12 cellular contexts compared by ENCODE assay signal in genomic region chrX:262391-262909, GRCh38. TPM values are rescaled to one million over a fixed set of nuclear protein-coding genes. Genes with fewer than 3 reads are reported as not detected.
DNase-seq lines count a peak whose midpoint lies in the region; ATAC-seq, FAIRE-seq and TF ChIP-seq lines count a peak whose summit lies in the region.
"Had no signal": no experiment of that assay in that cellular context is flagged by ENCODE, and none has a peak within 500 bp of the region (broad histone marks: within the 10 kb centered on the region; RNA-seq: fewer than 3 reads in every experiment).

No MANE protein-coding gene starts in this region.

- no peaks in the 10 kb centered on the region for H3K9me3 Mint-ChIP-seq in osteocyte (ENCODE audit: unreplicated experiment)
- H3K9me3 Mint-ChIP-seq in activated T-cell treated with anti-CD3 and anti-CD28 coated beads, Interleukin-2, amount 50 U/mL, for 4 hours = no peaks in the 10 kb centered on the region

- H3K27me3 ChIP-seq in RWPE2 (ENCODE audit: insufficient read depth, poor library complexity, severe bottlenecking) = no peaks in the 10 kb centered on the region

- peaks cover 16% of the 10 kb centered on the region for H3K4me1 ChIP-seq in RWPE2 (ENCODE audit: insufficient read depth, poor library complexity, severe bottlenecking)

- peak; percentile 78 for FAIRE-seq in GM19239 (lab: Jason Lieb, UNC)
- FAIRE-seq: GM12892 had no signal

- peak; percentile 64 for DNase-seq in GM19239 (ENCODE audit: insufficient read length, low spot score)
- DNase-seq in RWPE2 (ENCODE audit: low spot score) = peak; percentile 28
- DNase-seq in osteocyte (ENCODE audit: extremely low spot score, unreplicated experiment) = peak; percentile 40
- DNase-seq in RKO (ENCODE audit: low spot score) = no peak
- DNase-seq in NCI-H2029 (lab: John Stamatoyannopoulos, UW) = no peak
- no peak for DNase-seq in cortex of kidney (lab: John Stamatoyannopoulos, UW)
- DNase-seq in activated T-cell treated with anti-CD3 and anti-CD28 coated beads, Interleukin-2, amount 50 U/mL, for 4 hours = no peak
- DNase-seq: NCI-H345, SHP77 treated with DMSO at 0.1 percent for 48 hours had no signal

- no peak for TF ChIP-seq CTCF in RWPE2 (IDR thresholded peaks at IDR 0.05; ENCODE audit: poor library complexity, severe bottlenecking)
- no peak for TF ChIP-seq CTCF in osteocyte (IDR thresholded peaks at IDR 0.05)

- no peaks in the 10 kb centered on the region for H3K9me3 ChIP-seq in RWPE2 (ENCODE audit: severe bottlenecking)
- H3K9me3 ChIP-seq: suprapubic skin had no signal

- peak; percentile 85 for ATAC-seq in HG02763 (IDR thresholded peaks at IDR 0.05; ENCODE audit: unreplicated experiment)
- ATAC-seq in RWPE2 (ENCODE audit: low read depth) = no peak
- no peak for ATAC-seq in activated T-cell treated with anti-CD3 and anti-CD28 coated beads, Interleukin-2, amount 50 U/mL, for 4 hours

- no peak overlapping the region for H3K4me3 Mint-ChIP-seq in osteocyte (ENCODE audit: unreplicated experiment)
- H3K4me3 Mint-ChIP-seq in activated T-cell treated with anti-CD3 and anti-CD28 coated beads, Interleukin-2, amount 50 U/mL, for 4 hours = no peak overlapping the region

- H3K27me3 Mint-ChIP-seq in osteocyte (ENCODE audit: unreplicated experiment) = no peaks in the 10 kb centered on the region
- no peaks in the 10 kb centered on the region for H3K27me3 Mint-ChIP-seq in activated T-cell treated with anti-CD3 and anti-CD28 coated beads, Interleukin-2, amount 50 U/mL, for 4 hours (ENCODE audit: low read depth)

- peak overlapping the region; percentile 34 for H3K27ac ChIP-seq in RWPE2 (ENCODE audit: poor library complexity, severe bottlenecking)
- H3K27ac ChIP-seq: suprapubic skin had no signal

- peaks cover 8% of the 10 kb centered on the region for H3K4me1 Mint-ChIP-seq in osteocyte (ENCODE audit: unreplicated experiment)
- peaks cover 4% of the 10 kb centered on the region for H3K4me1 Mint-ChIP-seq in activated T-cell treated with anti-CD3 and anti-CD28 coated beads, Interleukin-2, amount 50 U/mL, for 4 hours (ENCODE audit: low read depth)

- no peak overlapping the region for H3K27ac Mint-ChIP-seq in osteocyte (ENCODE audit: unreplicated experiment)

- H3K36me3 Mint-ChIP-seq in osteocyte (ENCODE audit: unreplicated experiment) = no peaks in the 10 kb centered on the region
- no peaks in the 10 kb centered on the region for H3K36me3 Mint-ChIP-seq in activated T-cell treated with anti-CD3 and anti-CD28 coated beads, Interleukin-2, amount 50 U/mL, for 4 hours (ENCODE audit: insufficient read depth)

- no peaks in the 10 kb centered on the region for H3K36me3 ChIP-seq in RWPE2 (ENCODE audit: low read depth)
- H3K36me3 ChIP-seq: suprapubic skin had no signal

- H3K4me3 ChIP-seq in RWPE2 (ENCODE audit: severe bottlenecking) = no peak overlapping the region
- H3K4me3 ChIP-seq: suprapubic skin had no signal

RNA-seq across cellular contexts. Expression of gene PLCXD1, which starts 18.7 kb away (rescaled TPM):
- total RNA-seq in osteocyte = 10.9 and 12.1 TPM in 2 replicates
- 10 to 100 TPM; 23.6 to 57.6 (median 24.1) TPM for total RNA-seq in activated T-cell treated with anti-CD3 and anti-CD28 coated beads, Interleukin-2, amount 50 U/mL, for 4 hours

RNA-seq across cellular contexts. Expression of gene GTPBP6, which starts 56.1 kb away (rescaled TPM):
- total RNA-seq in osteocyte = 47.5 and 49.9 TPM in 2 replicates
- total RNA-seq in activated T-cell treated with anti-CD3 and anti-CD28 coated beads, Interleukin-2, amount 50 U/mL, for 4 hours = 100 to 1,000 TPM; 123 to 142 (median 134) TPM

Comparison
In these comparisons a context has a peak if more than half of its experiments do, and no peak if none do; other contexts are left out.
1. DNase-seq: peak in GM19239 (single experiment), RWPE2 (single experiment) and osteocyte (single experiment); none in RKO (single experiment), NCI-H2029 (single experiment), cortex of kidney (single experiment) and activated T-cell treated with anti-CD3 and anti-CD28 coated beads, Interleukin-2, amount 50 U/mL, for 4 hours (single experiment).